Comparison of ENCODE assay signal across 21 cellular contexts in genomic region chr12:57869919-57870318, GRCh38. TPM values are rescaled to one million over a fixed set of nuclear protein-coding genes. Genes with fewer than 3 reads are reported as not detected.
DNase-seq lines count a peak whose midpoint lies in the region; ATAC-seq and TF ChIP-seq lines count a peak whose summit lies in the region.
"Had no signal": no experiment of that assay in that cellular context is flagged by ENCODE, and none has a peak within 500 bp of the region (broad histone marks: within the 10 kb centered on the region; RNA-seq: fewer than 3 reads in every experiment).

No MANE protein-coding gene starts in this region.

- no peak overlapping the region for H3K14ac ChIP-seq in mesenchymal stem cell (ENCODE audit: low read length in 2 of 2)

- intact Hi-C loops in left ventricle myocardium inferior (cut with micrococcal nuclease) = no loop called here

- peak overlapping the region; percentile 70 for H3K9ac ChIP-seq in mesenchymal stem cell (ENCODE audit: low read length)
- no peak overlapping the region for H3K9ac ChIP-seq in smooth muscle cell (ENCODE audit: low read depth)

- no peak overlapping the region for H2BK5ac ChIP-seq in mesenchymal stem cell (ENCODE audit: low read depth, low read length, poor library complexity, severe bottlenecking)

- no peak overlapping the region for H2AFZ ChIP-seq in mesenchymal stem cell (ENCODE audit: low read depth, low read length)
- peak overlapping the region; percentile 5 for H2AFZ ChIP-seq in smooth muscle cell (ENCODE audit: low read depth)

- peaks cover 12% of the 10 kb centered on the region for H3F3A ChIP-seq in smooth muscle cell (ENCODE audit: low read depth)

- peak overlapping the region; percentile 11 for H2BK120ac ChIP-seq in mesenchymal stem cell (ENCODE audit: low read depth, low read length)

- no peaks in the 10 kb centered on the region for H3K79me1 ChIP-seq in mesenchymal stem cell (replicated peaks; ENCODE audit: low read length, poor library complexity, severe bottlenecking)

- H4K91ac ChIP-seq in mesenchymal stem cell (ENCODE audit: low read length) = no peak overlapping the region

- H4K20me1 ChIP-seq in smooth muscle cell (ENCODE audit: low read depth) = no peaks in the 10 kb centered on the region

- H4K8ac ChIP-seq in mesenchymal stem cell (ENCODE audit: low read length) = no peak overlapping the region

- no peak overlapping the region for H2BK15ac ChIP-seq in mesenchymal stem cell (ENCODE audit: low read depth, poor library complexity, severe bottlenecking)

- H3K4me1 ChIP-seq in left ventricle myocardium inferior = peaks cover 30% of the 10 kb centered on the region
- peaks cover 0 to 30% of the 10 kb centered on the region in 2 donors for H3K4me1 ChIP-seq in right atrium auricular region
- H3K4me1 ChIP-seq in mesenchymal stem cell (ENCODE audit: control insufficient read depth, insufficient read depth, low read depth, low read length) = peaks cover 2% of the 10 kb centered on the region
- peaks cover 18% of the 10 kb centered on the region for H3K4me1 ChIP-seq in smooth muscle cell (ENCODE audit: low read depth)

- H3K27ac ChIP-seq in left ventricle myocardium inferior (replicated peaks) (peak overlapping the region; percentile 78), right atrium auricular region (peak overlapping the region in 1 of 2 donors; percentile 79), mesenchymal stem cell (ENCODE audit: low read length, poor library complexity, severe bottlenecking) (no peak overlapping the region), smooth muscle cell (ENCODE audit: low read depth) (peak overlapping the region; percentile 99)
- H3K27ac ChIP-seq: 22Rv1 had no signal

- H3K9me3 ChIP-seq in left ventricle myocardium inferior (replicated peaks) (no peaks in the 10 kb centered on the region), right atrium auricular region (no peaks in the 10 kb centered on the region), mesenchymal stem cell (ENCODE audit: control insufficient read depth, low read length) (no peaks in the 10 kb centered on the region), smooth muscle cell (replicated peaks; ENCODE audit: low read depth) (no peaks in the 10 kb centered on the region)

- TF ChIP-seq CTCF in left ventricle myocardium inferior (IDR thresholded peaks at IDR 0.05; ENCODE audit: borderline replicate concordance) (no peak), right atrium auricular region (IDR thresholded peaks at IDR 0.05) (no peak), smooth muscle cell (IDR thresholded peaks at IDR 0.05; ENCODE audit: borderline replicate concordance, insufficient read depth, poor library complexity, severe bottlenecking) (no peak)

- no peaks in the 10 kb centered on the region for H3K36me3 ChIP-seq in left ventricle myocardium inferior
- H3K36me3 ChIP-seq in right atrium auricular region = no peaks in the 10 kb centered on the region
- no peaks in the 10 kb centered on the region for H3K36me3 ChIP-seq in mesenchymal stem cell (ENCODE audit: control insufficient read depth in 1 of 2, insufficient read depth in 2 of 2, low read depth in 1 of 2, low read length in 2 of 2)
- no peaks in the 10 kb centered on the region for H3K36me3 ChIP-seq in smooth muscle cell (ENCODE audit: low read depth)

- H3K4ac ChIP-seq in mesenchymal stem cell (ENCODE audit: low read depth in 1 of 2, low read length in 2 of 2) = no peak overlapping the region

- H3K27me3 ChIP-seq in left ventricle myocardium inferior (ENCODE audit: low read depth) = no peaks in the 10 kb centered on the region
- H3K27me3 ChIP-seq in right atrium auricular region = no peaks in the 10 kb centered on the region
- no peaks in the 10 kb centered on the region for H3K27me3 ChIP-seq in mesenchymal stem cell (ENCODE audit: control insufficient read depth in 1 of 2, insufficient read depth in 1 of 2, low read length in 2 of 2)
- no peaks in the 10 kb centered on the region for H3K27me3 ChIP-seq in smooth muscle cell (ENCODE audit: low read depth)

- peak overlapping the region in 1 of 2 experiments; percentile 2 for H2BK12ac ChIP-seq in mesenchymal stem cell (ENCODE audit: low read length in 2 of 2)

- peak overlapping the region in 1 of 2 experiments; percentile 5 for H3K18ac ChIP-seq in mesenchymal stem cell (ENCODE audit: low read depth in 1 of 2, low read length in 2 of 2)

- no peak overlapping the region for H3K4me2 ChIP-seq in mesenchymal stem cell (ENCODE audit: low read length, poor library complexity, severe bottlenecking)
- H3K4me2 ChIP-seq in smooth muscle cell = no peak overlapping the region

- no peak overlapping the region for H3K23ac ChIP-seq in mesenchymal stem cell (ENCODE audit: low read length in 2 of 2)

- H3K4me3 ChIP-seq in left ventricle myocardium inferior (no peak overlapping the region), right atrium auricular region (no peak overlapping the region), mesenchymal stem cell (ENCODE audit: insufficient read depth in 1 of 2, low read depth in 1 of 2, low read length in 2 of 2) (no peak overlapping the region), smooth muscle cell (no peak overlapping the region)

- ATAC-seq in HG02610 (IDR thresholded peaks at IDR 0.05; ENCODE audit: unreplicated experiment) = no peak

- DNase-seq in left ventricle myocardium inferior = no peak
- no peak for DNase-seq in right atrium auricular region (ENCODE audit: low spot score)
- no peak for DNase-seq in mesenchymal stem cell
- DNase-seq in smooth muscle cell (lab: John Stamatoyannopoulos, UW; ENCODE audit: unreplicated experiment) = no peak
- no peak for DNase-seq in NOMO-1 treated with dmso at 0.1 percent for 144 hours (lab: John Stamatoyannopoulos, UW; ENCODE audit: unreplicated experiment)
- no peak for DNase-seq in H4 (ENCODE audit: low spot score)
- no peak for DNase-seq in COLO668 (lab: John Stamatoyannopoulos, UW; ENCODE audit: unreplicated experiment)
- DNase-seq: activated CD4-positive, alpha-beta memory T cell treated with anti-CD3 and anti-CD28 coated beads, Interleukin-2, amount 10 ng/mL, durations not matched to agents 7 days and 5 days; activated CD4-positive, CD25-positive, alpha-beta regulatory T cell; AML-193; CD8-positive, alpha-beta memory T cell; central memory CD4-positive, alpha-beta T cell; foreskin melanocyte; GF-D8; NCI-H187; NCI-H2227 treated with DMSO at 0.1 percent for 48 hours; NCI-H774; stimulated activated CD8-positive, alpha-beta memory T cell treated with anti-CD3 and anti-CD28 coated beads, Interleukin-4, amount 100 ng/mL, for 48 hours had no signal

- WGBS in mesenchymal stem cell = 97% methylated on average over 8 of the region's 8 CpGs
- 95% methylated on average over 8 of the region's 8 CpGs for WGBS in smooth muscle cell (ENCODE audit: low lambda C conversion rate)

- no peaks in the 10 kb centered on the region for H3K79me2 ChIP-seq in smooth muscle cell (ENCODE audit: low read depth)

- H2AK5ac ChIP-seq in mesenchymal stem cell (ENCODE audit: low read length, severe bottlenecking) = no peak overlapping the region

RNA-seq across cellular contexts. Expression of gene CTDSP2, which starts 23.4 kb away (rescaled TPM):
- total RNA-seq in left ventricle myocardium inferior (82.6 TPM), right atrium auricular region (100 to 1,000 TPM in 1 of 2 donors, 10 to 100 TPM in 1; 67.6 to 105 TPM), smooth muscle cell (77.4 and 86.7 TPM in 2 replicates)
- 136 TPM for polyA plus RNA-seq in mesenchymal stem cell (2013, experiment 1 of 2)
- 129 TPM for polyA plus RNA-seq in mesenchymal stem cell (2013, experiment 2 of 2)
- 61.7 and 62.0 TPM in 2 replicates for polyA plus RNA-seq in smooth muscle cell
- total RNA-seq in H4 (2014; rRNA removed; shearing (Covaris generic)) = 36.1 and 44.8 TPM in 2 replicates

RNA-seq across cellular contexts. Expression of gene AVIL, which starts 51.4 kb away (rescaled TPM):
- total RNA-seq in left ventricle myocardium inferior (2.1 TPM), right atrium auricular region (1 to 10 TPM; 1.3 to 2.6 TPM), smooth muscle cell (7.0 and 17.1 TPM in 2 replicates)
- polyA plus RNA-seq in mesenchymal stem cell (2013, experiment 1 of 2) = 1.6 TPM
- 1.8 TPM for polyA plus RNA-seq in mesenchymal stem cell (2013, experiment 2 of 2)
- polyA plus RNA-seq in smooth muscle cell = 1.2 and 9.1 TPM in 2 replicates
- total RNA-seq in H4 (2014; rRNA removed; shearing (Covaris generic)) = 2.0 and 4.3 TPM in 2 replicates
- total RNA-seq: epithelial cell of proximal tubule had no signal
